In genomic region chr11:75400110-75400865, GRCh38 we compare ENCODE assay signal across 8 cellular contexts. TPM values are rescaled to one million over a fixed set of nuclear protein-coding genes. Genes with fewer than 3 reads are reported as not detected.
DNase-seq lines count a peak whose midpoint lies in the region; ATAC-seq and TF ChIP-seq lines count a peak whose summit lies in the region.

No MANE protein-coding gene starts in this region.

- H3K4me1 ChIP-seq in iPS DF 6.9 (ENCODE audit: control insufficient read depth, insufficient read depth, low read length) (peaks cover 2% of the 10 kb centered on the region; the same call in 1 of the 2 replicates), skeletal muscle tissue (ENCODE audit: control insufficient read depth in 3 of 3, insufficient read depth in 3 of 3, low read length in 3 of 3) (peaks cover 24 to 39% (median 27%) of the 10 kb centered on the region in 3 donors)

- H3K9ac ChIP-seq in skeletal muscle tissue (ENCODE audit: low read depth in 1 of 3, low read length in 3 of 3) = peak overlapping the region; percentile 91 to 94 (median 92)

- no peak for DNase-seq in AG09309 (ENCODE audit: low read depth)
- DNase-seq in Jurkat, Clone E6-1 (ENCODE audit: low read depth, low spot score) = no peak
- DNase-seq in iPS DF 6.9 (ENCODE audit: low read depth, low spot score) = no peak
- no peak for DNase-seq in NCI-H345 (lab: John Stamatoyannopoulos, UW)

- ATAC-seq in HG03432 (IDR thresholded peaks at IDR 0.05; ENCODE audit: unreplicated experiment) (no peak), GM21515 (IDR thresholded peaks at IDR 0.05; ENCODE audit: unreplicated experiment) (no peak)

- H3K27ac ChIP-seq in adipose tissue (ENCODE audit: low read depth, low read length) (peak overlapping the region; percentile 36), iPS DF 6.9 (ENCODE audit: low read length) (no peak overlapping the region), skeletal muscle tissue (ENCODE audit: low read depth, low read length) (peak overlapping the region; percentile 92)

- no peak for TF ChIP-seq CTCF in AG09309 (IDR thresholded peaks at IDR 0.05; ENCODE audit: control insufficient read depth, insufficient read depth, low read depth, low read length, missing control alignments)

- H3K4me3 ChIP-seq in AG09309 (ENCODE audit: control insufficient read depth, low read depth, low read length) (peak overlapping the region; percentile 80), iPS DF 6.9 (ENCODE audit: low read length) (peak overlapping the region; percentile 98), skeletal muscle tissue (ENCODE audit: low read length in 3 of 3) (peak overlapping the region; percentile 88 to 94 (median 93))
- H3K4me3 ChIP-seq in Jurkat, Clone E6-1 (ENCODE audit: low read length) = peak overlapping the region; percentile 100

- 8 to 11% (median 9%) methylated on average over 13 of the region's 13 CpGs for WGBS in adipose tissue, 3 donors
- WGBS in iPS DF 6.9 (ENCODE audit: insufficient coverage, insufficient read length) = no CpG with 5 or more reads among the region's 13 CpGs

- H3K36me3 ChIP-seq in iPS DF 6.9 (ENCODE audit: control insufficient read depth, insufficient read depth, low read length) = peaks cover 38% of the 10 kb centered on the region
- peaks cover 28 to 42% (median 41%) of the 10 kb centered on the region in 3 donors for H3K36me3 ChIP-seq in skeletal muscle tissue (ENCODE audit: control insufficient read depth in 3 of 3, insufficient read depth in 3 of 3, low read length in 3 of 3)

- H3K27me3 ChIP-seq in iPS DF 6.9 (ENCODE audit: control insufficient read depth, insufficient read depth, low read length) (no peaks in the 10 kb centered on the region), skeletal muscle tissue (ENCODE audit: control insufficient read depth in 3 of 3, insufficient read depth in 3 of 3, low read length in 3 of 3) (no peaks in the 10 kb centered on the region)

- H3K9me3 ChIP-seq in iPS DF 6.9 (ENCODE audit: control insufficient read depth, insufficient read depth, low read length) (no peaks in the 10 kb centered on the region), skeletal muscle tissue (ENCODE audit: control insufficient read depth in 3 of 3, low read length in 3 of 3) (no peaks in the 10 kb centered on the region)

RNA-seq across cellular contexts. Expression of gene RPS3, which starts 1.0 kb away (rescaled TPM):
- 6,072 TPM for polyA plus RNA-seq in Jurkat, Clone E6-1 (2012; ENCODE audit: insufficient read depth, insufficient read length)
- 1,000 to 10,000 TPM; 1,862 to 3,388 (median 2,569) TPM for polyA plus RNA-seq in adipose tissue
- total RNA-seq in skeletal muscle tissue = 2,115 TPM

RNA-seq across cellular contexts. Expression of gene KLHL35, which starts 32.7 kb away (rescaled TPM):
- polyA plus RNA-seq in Jurkat, Clone E6-1 (2012; ENCODE audit: insufficient read depth, insufficient read length) = 14.0 TPM
- polyA plus RNA-seq in adipose tissue = 1 to 10 TPM in 1 of 3 donors, under 1 TPM in 2; 0.56 to 2.3 (median 0.65) TPM
- 4.7 TPM for total RNA-seq in skeletal muscle tissue

RNA-seq across cellular contexts. Expression of gene ARRB1, which starts 48.8 kb away (rescaled TPM):
- polyA plus RNA-seq in Jurkat, Clone E6-1 (2012; ENCODE audit: insufficient read depth, insufficient read length) = 17.6 TPM
- 10 to 100 TPM; 28.2 to 36.6 (median 35.8) TPM for polyA plus RNA-seq in adipose tissue
- 30.3 TPM for total RNA-seq in skeletal muscle tissue
